ENCODE assay signal across 8 cellular contexts in genomic region chr4:153750197-153750817, GRCh38.
A peak's percentile ranks its signal among the peaks of the same experiment; 100 is the strongest.
DNase-seq lines count a peak whose midpoint lies in the region; ATAC-seq and TF ChIP-seq lines count a peak whose summit lies in the region.

No MANE protein-coding gene starts in this region.

- no peaks in the 10 kb centered on the region for H3K36me3 ChIP-seq in brain microvascular endothelial cell (replicated peaks)

- DNase-seq in DMS79 treated with DMSO at 0.1 percent for 48 hours (lab: John Stamatoyannopoulos, UW) = peak; percentile 22
- DNase-seq in DMS79 (lab: John Stamatoyannopoulos, UW) = no peak
- DNase-seq in NCI-H1694 treated with DMSO at 0.1 percent for 48 hours (lab: John Stamatoyannopoulos, UW) = peak; percentile 49
- peak; percentile 39 for DNase-seq in UCSD-AML1 (lab: John Stamatoyannopoulos, UW; ENCODE audit: unreplicated experiment)
- DNase-seq in brain microvascular endothelial cell = peak; percentile 78
- DNase-seq in islet precursor cell = peak; percentile 87
- peak; percentile 52 for DNase-seq in stimulated activated CD4-positive, alpha-beta T cell treated with anti-CD3 and anti-CD28 coated beads, Interleukin-2, amount 100 ng/mL, for 4 hours (ENCODE audit: low read depth)

- peak; percentile 89 for TF ChIP-seq CTCF in brain microvascular endothelial cell (IDR thresholded peaks at IDR 0.05; ENCODE audit: low read depth, low read length, missing control alignments)

- no peaks in the 10 kb centered on the region for H3K27me3 ChIP-seq in brain microvascular endothelial cell (replicated peaks)

- in situ Hi-C loops in brain microvascular endothelial cell (cut with HindIII; ENCODE audit: low pct_ligation_motif_present, low sequenced_read_pairs) = no loop called here

- no peak overlapping the region for H3K27ac ChIP-seq in brain microvascular endothelial cell

- ATAC-seq in HG02642 (IDR thresholded peaks at IDR 0.05; ENCODE audit: poor library complexity, unreplicated experiment) = peak; percentile 74

- H3K4me3 ChIP-seq in brain microvascular endothelial cell (ENCODE audit: low read depth, low read length) = no peak overlapping the region
